ENCODE assay signal across 1 cellular context in the genomic region with DNA sequence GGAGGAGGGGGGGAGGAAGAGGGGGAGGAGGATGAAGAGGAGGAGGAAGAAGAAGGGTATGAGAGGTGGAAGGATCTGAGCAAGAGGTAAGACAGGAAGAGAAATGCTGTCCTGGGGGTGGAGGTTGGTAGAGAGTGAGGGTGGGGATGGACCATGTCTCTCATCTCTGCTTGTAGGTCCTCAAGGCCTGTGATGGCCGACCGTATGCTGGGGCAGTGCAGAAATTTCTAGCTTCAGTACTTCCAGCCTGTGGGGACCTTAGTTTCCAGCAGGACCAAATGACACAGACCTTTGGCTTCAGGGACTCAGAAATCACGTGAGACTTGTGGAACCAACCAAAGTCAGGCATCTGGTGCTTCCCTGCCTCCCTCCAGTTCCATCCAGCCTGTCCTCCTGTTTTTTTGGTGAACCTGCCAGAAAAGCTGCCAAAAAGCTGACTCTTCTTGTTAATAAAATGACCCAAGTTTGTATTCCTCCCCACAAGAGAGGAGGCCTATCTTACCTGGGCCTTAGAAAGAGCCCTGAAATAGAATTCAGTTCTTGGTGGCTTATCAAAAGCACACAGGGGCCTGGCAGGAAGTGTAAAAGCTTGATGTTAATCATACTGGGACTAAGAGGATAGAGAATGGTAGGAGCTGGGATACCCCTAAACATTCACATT.
TF ChIP-seq lines count a peak whose summit lies in the region.

No MANE protein-coding gene starts in this region.

TF ChIP-seq in K562, 482 proteins besides CTCF, POLR2A, EP300 and RAD21 (continued from another document and continues in another):
- TF ChIP-seq, protein P1, sequence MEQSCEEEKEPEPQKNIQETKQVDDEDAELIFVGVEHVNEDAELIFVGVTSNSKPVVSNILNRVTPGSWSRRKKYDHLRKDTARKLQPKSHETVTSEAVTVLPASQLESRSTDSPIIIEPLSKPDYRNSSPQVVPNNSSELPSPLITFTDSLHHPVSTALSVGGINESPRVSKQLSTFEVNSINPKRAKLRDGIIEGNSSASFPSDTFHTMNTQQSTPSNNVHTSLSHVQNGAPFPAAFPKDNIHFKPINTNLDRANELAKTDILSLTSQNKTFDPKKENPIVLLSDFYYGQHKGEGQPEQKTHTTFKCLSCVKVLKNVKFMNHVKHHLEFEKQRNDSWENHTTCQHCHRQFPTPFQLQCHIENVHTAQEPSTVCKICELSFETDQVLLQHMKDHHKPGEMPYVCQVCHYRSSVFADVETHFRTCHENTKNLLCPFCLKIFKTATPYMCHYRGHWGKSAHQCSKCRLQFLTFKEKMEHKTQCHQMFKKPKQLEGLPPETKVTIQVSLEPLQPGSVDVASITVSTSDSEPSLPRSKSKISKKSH (CRISPR knock-in tag; IDR thresholded peaks at IDR 0.05): no peak
- no peak for TF ChIP-seq ZNF57 (CRISPR knock-in tag; IDR thresholded peaks at IDR 0.05)
- TF ChIP-seq FOXJ2 (tag; IDR thresholded peaks at IDR 0.05): 0 out of 2 replicates have a peak, but pooled peaks have one; percentile 20
- peak; percentile 66 for TF ChIP-seq ETV1 (tag; conservative IDR thresholded peaks at IDR 0.05; ENCODE audit: low read depth)
- peak; percentile 24; the same call in 1 of the 2 replicates for TF ChIP-seq CBFA2T2 (conservative IDR thresholded peaks at IDR 0.05)
- TF ChIP-seq CHD2 (IDR thresholded peaks at IDR 0.05; ENCODE audit: low read depth, low read length): 0 out of 2 replicates have a peak, but pooled peaks have one; percentile 22
- TF ChIP-seq XRCC5 (IDR thresholded peaks at IDR 0.05; ENCODE audit: low read depth, low read length): no peak
- TF ChIP-seq ARID1B (IDR thresholded peaks at IDR 0.05): peak; percentile 83
- TF ChIP-seq DIDO1 (tag; IDR thresholded peaks at IDR 0.05; ENCODE audit: low read depth): no peak; the same call in 1 of the 2 replicates
- TF ChIP-seq, protein P2, sequence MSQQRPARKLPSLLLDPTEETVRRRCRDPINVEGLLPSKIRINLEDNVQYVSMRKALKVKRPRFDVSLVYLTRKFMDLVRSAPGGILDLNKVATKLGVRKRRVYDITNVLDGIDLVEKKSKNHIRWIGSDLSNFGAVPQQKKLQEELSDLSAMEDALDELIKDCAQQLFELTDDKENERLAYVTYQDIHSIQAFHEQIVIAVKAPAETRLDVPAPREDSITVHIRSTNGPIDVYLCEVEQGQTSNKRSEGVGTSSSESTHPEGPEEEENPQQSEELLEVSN (IDR thresholded peaks at IDR 0.05; ENCODE audit: borderline replicate concordance in 1 of 2, extremely low read depth in 1 of 2, insufficient read depth in 1 of 2, insufficient read length in 1 of 2, low read depth in 1 of 2, low read length in 1 of 2, poor library complexity in 1 of 2, severe bottlenecking in 1 of 2): peak; percentile 34 to 44
- peak; percentile 50 for TF ChIP-seq CXXC5 (CRISPR knock-in tag; IDR thresholded peaks at IDR 0.05)
- TF ChIP-seq, protein P3, sequence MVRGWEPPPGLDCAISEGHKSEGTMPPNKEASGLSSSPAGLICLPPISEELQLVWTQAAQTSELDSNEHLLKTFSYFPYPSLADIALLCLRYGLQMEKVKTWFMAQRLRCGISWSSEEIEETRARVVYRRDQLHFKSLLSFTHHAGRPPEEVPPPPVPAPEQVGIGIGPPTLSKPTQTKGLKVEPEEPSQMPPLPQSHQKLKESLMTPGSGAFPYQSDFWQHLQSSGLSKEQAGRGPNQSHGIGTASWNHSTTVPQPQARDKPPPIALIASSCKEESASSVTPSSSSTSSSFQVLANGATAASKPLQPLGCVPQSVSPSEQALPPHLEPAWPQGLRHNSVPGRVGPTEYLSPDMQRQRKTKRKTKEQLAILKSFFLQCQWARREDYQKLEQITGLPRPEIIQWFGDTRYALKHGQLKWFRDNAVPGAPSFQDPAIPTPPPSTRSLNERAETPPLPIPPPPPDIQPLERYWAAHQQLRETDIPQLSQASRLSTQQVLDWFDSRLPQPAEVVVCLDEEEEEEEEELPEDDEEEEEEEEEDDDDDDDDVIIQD (CRISPR knock-in tag; IDR thresholded peaks at IDR 0.05): no peak
- TF ChIP-seq CBFA2T3 (IDR thresholded peaks at IDR 0.05): peak; percentile 67
- TF ChIP-seq ZNF41 (CRISPR knock-in tag; conservative IDR thresholded peaks at IDR 0.05): 0 out of 2 replicates have a peak, but pooled peaks have one; percentile 21
- no peak for TF ChIP-seq SAFB (IDR thresholded peaks at IDR 0.05; ENCODE audit: borderline replicate concordance, low read depth, low read length)
- TF ChIP-seq DDX20 (tag; IDR thresholded peaks at IDR 0.05; ENCODE audit: low read depth): no peak
- no peak for TF ChIP-seq MED1 (CRISPR knock-in tag; IDR thresholded peaks at IDR 0.05; ENCODE audit: borderline replicate concordance)
- no peak for TF ChIP-seq ARHGAP35 (IDR thresholded peaks at IDR 0.05; ENCODE audit: partially characterized antibody)
- TF ChIP-seq ZNF785 (CRISPR knock-in tag; IDR thresholded peaks at IDR 0.05): no peak
- peak; percentile 59; the same call in 1 of the 2 replicates for TF ChIP-seq L3MBTL2 (IDR thresholded peaks at IDR 0.05)
- no peak for TF ChIP-seq SMARCC2 (IDR thresholded peaks at IDR 0.05; ENCODE audit: low read depth)
- TF ChIP-seq ZNF644 (tag; IDR thresholded peaks at IDR 0.05; ENCODE audit: low read depth): peak; percentile 60; the same call in 1 of the 2 replicates
- no peak for TF ChIP-seq SRSF7 (optimal IDR thresholded peaks at IDR 0.05; ENCODE audit: low read depth, low read length)
- TF ChIP-seq DPF2 (IDR thresholded peaks at IDR 0.05): peak; percentile 81
- peak; percentile 50 for TF ChIP-seq SMAD4 (CRISPR knock-in tag; conservative IDR thresholded peaks at IDR 0.05)
- TF ChIP-seq ZBED1 (IDR thresholded peaks at IDR 0.05): no peak
- TF ChIP-seq, protein P4, sequence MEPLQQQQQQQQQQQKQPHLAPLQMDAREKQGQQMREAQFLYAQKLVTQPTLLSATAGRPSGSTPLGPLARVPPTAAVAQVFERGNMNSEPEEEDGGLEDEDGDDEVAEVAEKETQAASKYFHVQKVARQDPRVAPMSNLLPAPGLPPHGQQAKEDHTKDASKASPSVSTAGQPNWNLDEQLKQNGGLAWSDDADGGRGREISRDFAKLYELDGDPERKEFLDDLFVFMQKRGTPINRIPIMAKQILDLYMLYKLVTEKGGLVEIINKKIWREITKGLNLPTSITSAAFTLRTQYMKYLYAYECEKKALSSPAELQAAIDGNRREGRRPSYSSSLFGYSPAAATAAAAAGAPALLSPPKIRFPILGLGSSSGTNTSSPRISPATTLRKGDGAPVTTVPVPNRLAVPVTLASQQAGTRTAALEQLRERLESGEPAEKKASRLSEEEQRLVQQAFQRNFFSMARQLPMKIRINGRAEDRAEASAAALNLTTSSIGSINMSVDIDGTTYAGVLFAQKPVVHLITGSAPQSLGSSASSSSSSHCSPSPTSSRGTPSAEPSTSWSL (CRISPR knock-in tag; IDR thresholded peaks at IDR 0.05; ENCODE audit: borderline replicate concordance): no peak
- TF ChIP-seq ZNF584 (CRISPR knock-in tag; IDR thresholded peaks at IDR 0.05; ENCODE audit: low read depth): no peak
- TF ChIP-seq ZNF12 (CRISPR knock-in tag; IDR thresholded peaks at IDR 0.05): no peak
- TF ChIP-seq, protein P5, sequence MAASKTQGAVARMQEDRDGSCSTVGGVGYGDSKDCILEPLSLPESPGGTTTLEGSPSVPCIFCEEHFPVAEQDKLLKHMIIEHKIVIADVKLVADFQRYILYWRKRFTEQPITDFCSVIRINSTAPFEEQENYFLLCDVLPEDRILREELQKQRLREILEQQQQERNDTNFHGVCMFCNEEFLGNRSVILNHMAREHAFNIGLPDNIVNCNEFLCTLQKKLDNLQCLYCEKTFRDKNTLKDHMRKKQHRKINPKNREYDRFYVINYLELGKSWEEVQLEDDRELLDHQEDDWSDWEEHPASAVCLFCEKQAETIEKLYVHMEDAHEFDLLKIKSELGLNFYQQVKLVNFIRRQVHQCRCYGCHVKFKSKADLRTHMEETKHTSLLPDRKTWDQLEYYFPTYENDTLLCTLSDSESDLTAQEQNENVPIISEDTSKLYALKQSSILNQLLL (CRISPR knock-in tag; IDR thresholded peaks at IDR 0.05; ENCODE audit: borderline replicate concordance): no peak
- peak; percentile 19 for TF ChIP-seq HDAC3 (IDR thresholded peaks at IDR 0.05; ENCODE audit: borderline replicate concordance, partially characterized antibody)
- no peak for TF ChIP-seq ARID2 (IDR thresholded peaks at IDR 0.05)
- no peak for TF ChIP-seq COPS2 (conservative IDR thresholded peaks at IDR 0.05)
- 0 out of 2 replicates have a peak, but pooled peaks have one; percentile 44 for TF ChIP-seq ZNF133 (CRISPR knock-in tag; IDR thresholded peaks at IDR 0.05)
- TF ChIP-seq, protein P6, sequence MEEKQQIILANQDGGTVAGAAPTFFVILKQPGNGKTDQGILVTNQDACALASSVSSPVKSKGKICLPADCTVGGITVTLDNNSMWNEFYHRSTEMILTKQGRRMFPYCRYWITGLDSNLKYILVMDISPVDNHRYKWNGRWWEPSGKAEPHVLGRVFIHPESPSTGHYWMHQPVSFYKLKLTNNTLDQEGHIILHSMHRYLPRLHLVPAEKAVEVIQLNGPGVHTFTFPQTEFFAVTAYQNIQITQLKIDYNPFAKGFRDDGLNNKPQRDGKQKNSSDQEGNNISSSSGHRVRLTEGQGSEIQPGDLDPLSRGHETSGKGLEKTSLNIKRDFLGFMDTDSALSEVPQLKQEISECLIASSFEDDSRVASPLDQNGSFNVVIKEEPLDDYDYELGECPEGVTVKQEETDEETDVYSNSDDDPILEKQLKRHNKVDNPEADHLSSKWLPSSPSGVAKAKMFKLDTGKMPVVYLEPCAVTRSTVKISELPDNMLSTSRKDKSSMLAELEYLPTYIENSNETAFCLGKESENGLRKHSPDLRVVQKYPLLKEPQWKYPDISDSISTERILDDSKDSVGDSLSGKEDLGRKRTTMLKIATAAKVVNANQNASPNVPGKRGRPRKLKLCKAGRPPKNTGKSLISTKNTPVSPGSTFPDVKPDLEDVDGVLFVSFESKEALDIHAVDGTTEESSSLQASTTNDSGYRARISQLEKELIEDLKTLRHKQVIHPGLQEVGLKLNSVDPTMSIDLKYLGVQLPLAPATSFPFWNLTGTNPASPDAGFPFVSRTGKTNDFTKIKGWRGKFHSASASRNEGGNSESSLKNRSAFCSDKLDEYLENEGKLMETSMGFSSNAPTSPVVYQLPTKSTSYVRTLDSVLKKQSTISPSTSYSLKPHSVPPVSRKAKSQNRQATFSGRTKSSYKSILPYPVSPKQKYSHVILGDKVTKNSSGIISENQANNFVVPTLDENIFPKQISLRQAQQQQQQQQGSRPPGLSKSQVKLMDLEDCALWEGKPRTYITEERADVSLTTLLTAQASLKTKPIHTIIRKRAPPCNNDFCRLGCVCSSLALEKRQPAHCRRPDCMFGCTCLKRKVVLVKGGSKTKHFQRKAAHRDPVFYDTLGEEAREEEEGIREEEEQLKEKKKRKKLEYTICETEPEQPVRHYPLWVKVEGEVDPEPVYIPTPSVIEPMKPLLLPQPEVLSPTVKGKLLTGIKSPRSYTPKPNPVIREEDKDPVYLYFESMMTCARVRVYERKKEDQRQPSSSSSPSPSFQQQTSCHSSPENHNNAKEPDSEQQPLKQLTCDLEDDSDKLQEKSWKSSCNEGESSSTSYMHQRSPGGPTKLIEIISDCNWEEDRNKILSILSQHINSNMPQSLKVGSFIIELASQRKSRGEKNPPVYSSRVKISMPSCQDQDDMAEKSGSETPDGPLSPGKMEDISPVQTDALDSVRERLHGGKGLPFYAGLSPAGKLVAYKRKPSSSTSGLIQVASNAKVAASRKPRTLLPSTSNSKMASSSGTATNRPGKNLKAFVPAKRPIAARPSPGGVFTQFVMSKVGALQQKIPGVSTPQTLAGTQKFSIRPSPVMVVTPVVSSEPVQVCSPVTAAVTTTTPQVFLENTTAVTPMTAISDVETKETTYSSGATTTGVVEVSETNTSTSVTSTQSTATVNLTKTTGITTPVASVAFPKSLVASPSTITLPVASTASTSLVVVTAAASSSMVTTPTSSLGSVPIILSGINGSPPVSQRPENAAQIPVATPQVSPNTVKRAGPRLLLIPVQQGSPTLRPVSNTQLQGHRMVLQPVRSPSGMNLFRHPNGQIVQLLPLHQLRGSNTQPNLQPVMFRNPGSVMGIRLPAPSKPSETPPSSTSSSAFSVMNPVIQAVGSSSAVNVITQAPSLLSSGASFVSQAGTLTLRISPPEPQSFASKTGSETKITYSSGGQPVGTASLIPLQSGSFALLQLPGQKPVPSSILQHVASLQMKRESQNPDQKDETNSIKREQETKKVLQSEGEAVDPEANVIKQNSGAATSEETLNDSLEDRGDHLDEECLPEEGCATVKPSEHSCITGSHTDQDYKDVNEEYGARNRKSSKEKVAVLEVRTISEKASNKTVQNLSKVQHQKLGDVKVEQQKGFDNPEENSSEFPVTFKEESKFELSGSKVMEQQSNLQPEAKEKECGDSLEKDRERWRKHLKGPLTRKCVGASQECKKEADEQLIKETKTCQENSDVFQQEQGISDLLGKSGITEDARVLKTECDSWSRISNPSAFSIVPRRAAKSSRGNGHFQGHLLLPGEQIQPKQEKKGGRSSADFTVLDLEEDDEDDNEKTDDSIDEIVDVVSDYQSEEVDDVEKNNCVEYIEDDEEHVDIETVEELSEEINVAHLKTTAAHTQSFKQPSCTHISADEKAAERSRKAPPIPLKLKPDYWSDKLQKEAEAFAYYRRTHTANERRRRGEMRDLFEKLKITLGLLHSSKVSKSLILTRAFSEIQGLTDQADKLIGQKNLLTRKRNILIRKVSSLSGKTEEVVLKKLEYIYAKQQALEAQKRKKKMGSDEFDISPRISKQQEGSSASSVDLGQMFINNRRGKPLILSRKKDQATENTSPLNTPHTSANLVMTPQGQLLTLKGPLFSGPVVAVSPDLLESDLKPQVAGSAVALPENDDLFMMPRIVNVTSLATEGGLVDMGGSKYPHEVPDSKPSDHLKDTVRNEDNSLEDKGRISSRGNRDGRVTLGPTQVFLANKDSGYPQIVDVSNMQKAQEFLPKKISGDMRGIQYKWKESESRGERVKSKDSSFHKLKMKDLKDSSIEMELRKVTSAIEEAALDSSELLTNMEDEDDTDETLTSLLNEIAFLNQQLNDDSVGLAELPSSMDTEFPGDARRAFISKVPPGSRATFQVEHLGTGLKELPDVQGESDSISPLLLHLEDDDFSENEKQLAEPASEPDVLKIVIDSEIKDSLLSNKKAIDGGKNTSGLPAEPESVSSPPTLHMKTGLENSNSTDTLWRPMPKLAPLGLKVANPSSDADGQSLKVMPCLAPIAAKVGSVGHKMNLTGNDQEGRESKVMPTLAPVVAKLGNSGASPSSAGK (IDR thresholded peaks at IDR 0.05): peak; percentile 27; the same call in 1 of the 2 replicates
- 0 out of 2 replicates have a peak, but pooled peaks have one; percentile 24 for TF ChIP-seq EGR1 (conservative IDR thresholded peaks at IDR 0.05)
- no peak for TF ChIP-seq MCM7 (IDR thresholded peaks at IDR 0.05)
- no peak for TF ChIP-seq HIVEP1 (CRISPR knock-in tag; IDR thresholded peaks at IDR 0.05)
- TF ChIP-seq, protein P7, sequence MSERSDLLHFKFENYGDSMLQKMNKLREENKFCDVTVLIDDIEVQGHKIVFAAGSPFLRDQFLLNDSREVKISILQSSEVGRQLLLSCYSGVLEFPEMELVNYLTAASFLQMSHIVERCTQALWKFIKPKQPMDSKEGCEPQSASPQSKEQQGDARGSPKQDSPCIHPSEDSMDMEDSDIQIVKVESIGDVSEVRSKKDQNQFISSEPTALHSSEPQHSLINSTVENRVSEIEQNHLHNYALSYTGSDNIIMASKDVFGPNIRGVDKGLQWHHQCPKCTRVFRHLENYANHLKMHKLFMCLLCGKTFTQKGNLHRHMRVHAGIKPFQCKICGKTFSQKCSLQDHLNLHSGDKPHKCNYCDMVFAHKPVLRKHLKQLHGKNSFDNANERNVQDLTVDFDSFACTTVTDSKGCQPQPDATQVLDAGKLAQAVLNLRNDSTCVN (CRISPR knock-in tag; IDR thresholded peaks at IDR 0.05): no peak
- TF ChIP-seq RBM17 (IDR thresholded peaks at IDR 0.05; ENCODE audit: borderline replicate concordance, low read depth, low read length): no peak
- no peak for TF ChIP-seq GATA2 (CRISPR knock-in tag; IDR thresholded peaks at IDR 0.05)
- TF ChIP-seq PHB2 (IDR thresholded peaks at IDR 0.05; ENCODE audit: low read depth): no peak
